Comparison of ENCODE assay signal across 9 cellular contexts in genomic region chr15:78750566-78750965, GRCh38.
A peak's percentile ranks its signal among the peaks of the same experiment; 100 is the strongest.
DNase-seq lines count a peak whose midpoint lies in the region; ATAC-seq and TF ChIP-seq lines count a peak whose summit lies in the region.
"Had no signal": no experiment of that assay in that cellular context is flagged by ENCODE, and none has a peak within 500 bp of the region (broad histone marks: within the 10 kb centered on the region; RNA-seq: fewer than 3 reads in every experiment).

No MANE protein-coding gene starts in this region.

- no peaks in the 10 kb centered on the region for H3K27me3 Mint-ChIP-seq in glutamatergic neuron (ENCODE audit: unreplicated experiment)

- TF ChIP-seq EP300 in SK-N-SH (IDR thresholded peaks at IDR 0.05; ENCODE audit: borderline replicate concordance in 1 of 2, low read depth in 1 of 2, low read length in 1 of 2), result no peak

- no peaks in the 10 kb centered on the region for H3K4me1 ChIP-seq in ES-I3 (ENCODE audit: insufficient read depth, low read length)
- H3K4me1 ChIP-seq in SK-N-SH (ENCODE audit: control insufficient read depth in 1 of 2, insufficient read depth in 2 of 2, low read depth in 1 of 2, low read length in 1 of 2), result peaks cover 0 to 49% of the 10 kb centered on the region in 2 experiments; a peak in 2 of 4 replicates
- peaks cover 18% of the 10 kb centered on the region for H3K4me1 ChIP-seq in psoas muscle

- POLR2A ChIA-PET in SK-N-SH (lab: Yijun Ruan, JAX), result interaction anchor here (0.9 to 2.7 kb wide), 6 partner anchors 79 to 313 kb away, joined by 3 to 18 read pairs (median 4); partner anchors contain the start of gene IREB2

- no peak overlapping the region for H2AFZ ChIP-seq in SK-N-SH (ENCODE audit: low read depth)

- H3K27me3 ChIP-seq in SK-N-SH (ENCODE audit: insufficient read depth) (no peaks in the 10 kb centered on the region), psoas muscle (ENCODE audit: insufficient read depth in 3 of 3, low read length in 2 of 3) (no peaks in the 10 kb centered on the region)

- DNase-seq in SK-N-SH, result no peak
- no peak for DNase-seq in glutamatergic neuron
- peak in 1 of 2 donors; percentile 80 for DNase-seq in psoas muscle
- DNase-seq in NCI-H2196 treated with DMSO at 0.1 percent for 48 hours (lab: John Stamatoyannopoulos, UW; ENCODE audit: unreplicated experiment), result no peak
- DNase-seq in SKM-1 treated with dmso at 0.1 percent for 144 hours (lab: John Stamatoyannopoulos, UW; ENCODE audit: unreplicated experiment), result no peak
- DNase-seq: SIG-M5 had no signal

- H3K9me3 Mint-ChIP-seq in glutamatergic neuron (ENCODE audit: unreplicated experiment), result peaks cover 5% of the 10 kb centered on the region

- peaks cover 21% of the 10 kb centered on the region for H3K4me1 Mint-ChIP-seq in glutamatergic neuron (ENCODE audit: low read depth, unreplicated experiment)

- CTCF ChIA-PET in SK-N-SH (lab: Yijun Ruan, JAX), result interaction anchor here (0.8 to 5.4 kb wide), 24 partner anchors 10 to 442 kb away, joined by 3 to 47 read pairs (median 4); partner anchors contain the start of genes ADAMTS7, CHRNA3 and PSMA4

- intact Hi-C loops in psoas muscle (cut with DNase I), result loop anchor here (2.0 to 10.0 kb wide), 3 partner anchors 132 to 446 kb away; no protein-coding TSS in a partner anchor

- no peaks in the 10 kb centered on the region for H3K36me3 Mint-ChIP-seq in glutamatergic neuron (ENCODE audit: unreplicated experiment)

- no peak overlapping the region for H3K27ac Mint-ChIP-seq in glutamatergic neuron (ENCODE audit: unreplicated experiment)

- H3K36me3 ChIP-seq in ES-I3 (ENCODE audit: insufficient read depth, low read length) (no peaks in the 10 kb centered on the region), SK-N-SH (replicated peaks in 1 of 2; ENCODE audit: control insufficient read depth in 1 of 2, insufficient read depth in 2 of 2, low read length in 1 of 2) (no peaks in the 10 kb centered on the region), psoas muscle (ENCODE audit: insufficient read depth in 1 of 2, low read depth in 1 of 2) (no peaks in the 10 kb centered on the region)

- no peak for TF ChIP-seq CTCF in SK-N-SH (IDR thresholded peaks at IDR 0.05)
- TF ChIP-seq CTCF in glutamatergic neuron (IDR thresholded peaks at IDR 0.05; ENCODE audit: partially characterized antibody, unreplicated experiment), result no peak
- no peak for TF ChIP-seq CTCF in psoas muscle (IDR thresholded peaks at IDR 0.05)

- H3K4me3 Mint-ChIP-seq in glutamatergic neuron (ENCODE audit: unreplicated experiment), result peak overlapping the region; percentile 41

- ATAC-seq in psoas muscle (peak; percentile 77 to 92 (median 84)), GM18498 (IDR thresholded peaks at IDR 0.05; ENCODE audit: unreplicated experiment) (no peak), HG03342 (IDR thresholded peaks at IDR 0.05; ENCODE audit: unreplicated experiment) (no peak)

- 0 out of 2 replicates have a peak overlapping the region, but pooled peaks have one; percentile 13 for H3K4me2 ChIP-seq in SK-N-SH

- H3F3A ChIP-seq in SK-N-SH (replicated peaks; ENCODE audit: insufficient read depth), result no peaks in the 10 kb centered on the region

- no peak overlapping the region for H3K4me3 ChIP-seq in SK-N-SH (ENCODE audit: low read depth in 2 of 2, low read length in 1 of 2)
- H3K4me3 ChIP-seq in psoas muscle, result peak overlapping the region; percentile 54

- no peaks in the 10 kb centered on the region for H3K9me2 ChIP-seq in SK-N-SH

- H3K9ac ChIP-seq in ES-I3 (ENCODE audit: low read depth, low read length) (peak overlapping the region; percentile 24; the same call in 1 of the 2 replicates), SK-N-SH (no peak overlapping the region)

- H3K9me3 ChIP-seq in ES-I3 (ENCODE audit: control insufficient read depth, insufficient read depth, low read length) (no peaks in the 10 kb centered on the region), SK-N-SH (no peaks in the 10 kb centered on the region), psoas muscle (no peaks in the 10 kb centered on the region)

- WGBS in SK-N-SH (ENCODE audit: low lambda C conversion rate), result 68% methylated on average over 5 of the region's 7 CpGs
- 7 to 19% (median 9%) methylated on average over 7 of the region's 7 CpGs for WGBS in psoas muscle, 3 donors

- no peaks in the 10 kb centered on the region for H4K20me1 ChIP-seq in SK-N-SH (ENCODE audit: insufficient read depth)

- no peaks in the 10 kb centered on the region for H3K79me2 ChIP-seq in SK-N-SH (ENCODE audit: insufficient read depth)

- peak overlapping the region in 1 of 2 experiments; percentile 45; a peak in 1 of 4 replicates for H3K27ac ChIP-seq in SK-N-SH (ENCODE audit: low read depth in 2 of 2, low read length in 1 of 2)
- H3K27ac ChIP-seq in psoas muscle, result peak overlapping the region; percentile 82

- TF ChIP-seq RAD21 in SK-N-SH (IDR thresholded peaks at IDR 0.05; ENCODE audit: low read length), result no peak

TF ChIP-seq in SK-N-SH, 30 proteins besides CTCF, POLR2A, EP300 and RAD21:
- TF ChIP-seq TEAD4 (IDR thresholded peaks at IDR 0.05; ENCODE audit: borderline replicate concordance, insufficient read depth) (no peak), FOSL2 (IDR thresholded peaks at IDR 0.05; ENCODE audit: borderline replicate concordance, low read depth) (no peak), RFX5 (IDR thresholded peaks at IDR 0.05; ENCODE audit: low read length) (no peak), EZH2phosphoT487 (IDR thresholded peaks at IDR 0.05; ENCODE audit: borderline replicate concordance, low read depth) (no peak), MEF2A (IDR thresholded peaks at IDR 0.05; ENCODE audit: borderline replicate concordance, low read depth) (no peak), FOXJ3 (CRISPR knock-in tag; IDR thresholded peaks at IDR 0.05) (no peak), POLR2AphosphoS5 (IDR thresholded peaks at IDR 0.05; ENCODE audit: low read depth, low read length) (no peak)

Comparison
In these comparisons a context has a peak if more than half of its experiments do, and no peak if none do; other contexts are left out.
1. ATAC-seq: peak in psoas muscle (4 of 4); none in GM18498 (single experiment) and HG03342 (single experiment).